ENCODE assay signal across 16 cellular contexts in the genomic region with DNA sequence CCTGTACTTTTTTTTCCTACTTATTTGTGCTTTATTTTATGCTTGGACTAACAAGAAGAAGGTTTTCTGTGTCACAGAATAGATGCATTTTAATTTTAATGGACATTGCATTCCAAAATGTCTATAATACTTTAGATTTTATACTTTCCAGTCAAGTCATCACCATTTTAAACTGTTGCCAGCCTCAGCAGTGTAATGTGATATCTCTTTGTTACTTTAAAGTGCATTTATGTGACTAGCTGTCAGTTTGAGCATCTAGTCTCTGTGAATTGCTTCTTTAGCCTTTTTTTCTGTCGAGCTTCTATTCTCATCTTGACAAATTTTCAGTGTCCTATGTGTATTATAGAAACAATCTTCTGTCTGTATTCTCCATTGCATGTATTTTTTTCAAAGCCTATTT.
"Had no signal": no experiment of that assay in that cellular context is flagged by ENCODE, and none has a peak within 500 bp of the region (broad histone marks: within the 10 kb centered on the region; RNA-seq: fewer than 3 reads in every experiment).

No MANE protein-coding gene starts in this region.

- H3K9me3 ChIP-seq: ascending aorta, gastrocnemius medialis, heart right ventricle, lower lobe of right lung, tibial artery had no signal

- H3K4me3 Mint-ChIP-seq: activated naive CD4-positive, alpha-beta T cell treated with anti-CD3 and anti-CD28 coated beads for 36 hours; activated naive CD8-positive, alpha-beta T cell treated with anti-CD3 and anti-CD28 coated beads, Interleukin-2, amount 50 U/mL, for 24 hours; activated T-helper 17 cell treated with anti-CD3 and anti-CD28 coated beads, Interleukin-2, amount 50 U/mL, for 72 hours; stimulated activated naive B cell treated with anti-CD40 and anti-IgM and Interleukin-4, amounts not matched to agents 10 μg/mL and 1 μg/mL and 100 μg/mL, for 72 hours had no signal

- DNase-seq: activated CD4-positive, alpha-beta T cell treated with anti-CD3 and anti-CD28 coated beads, Interleukin-2, amount 50 U/mL, for 48 hours; activated naive CD4-positive, alpha-beta T cell treated with anti-CD3 and anti-CD28 coated beads for 36 hours; activated naive CD8-positive, alpha-beta T cell treated with anti-CD3 and anti-CD28 coated beads, Interleukin-2, amount 50 U/mL, for 24 hours; gastrocnemius medialis; heart right ventricle; lower lobe of right lung; midbrain; posterior cingulate gyrus; stimulated activated CD4-positive, alpha-beta T cell treated with anti-CD3 and anti-CD28 coated beads, Interleukin-15, amount 100 ng/mL, for 24 hours; stimulated activated CD4-positive, alpha-beta T cell treated with anti-CD3 and anti-CD28 coated beads, Interleukin-4, amount 100 ng/mL, for 1 hour; stimulated activated naive B cell treated with anti-CD40 and anti-IgM and Interleukin-4, amounts not matched to agents 10 μg/mL and 1 μg/mL and 100 μg/mL, for 72 hours; tibial artery; WERI-Rb-1 had no signal

- H3K27ac Mint-ChIP-seq: activated naive CD4-positive, alpha-beta T cell treated with anti-CD3 and anti-CD28 coated beads for 36 hours; activated naive CD8-positive, alpha-beta T cell treated with anti-CD3 and anti-CD28 coated beads, Interleukin-2, amount 50 U/mL, for 24 hours; activated T-helper 17 cell treated with anti-CD3 and anti-CD28 coated beads, Interleukin-2, amount 50 U/mL, for 72 hours; stimulated activated naive B cell treated with anti-CD40 and anti-IgM and Interleukin-4, amounts not matched to agents 10 μg/mL and 1 μg/mL and 100 μg/mL, for 72 hours had no signal

- H3K36me3 Mint-ChIP-seq: stimulated activated naive B cell treated with anti-CD40 and anti-IgM and Interleukin-4, amounts not matched to agents 10 μg/mL and 1 μg/mL and 100 μg/mL, for 72 hours had no signal

- ATAC-seq: activated naive CD8-positive, alpha-beta T cell treated with anti-CD3 and anti-CD28 coated beads, Interleukin-2, amount 50 U/mL, for 24 hours; activated T-helper 17 cell treated with anti-CD3 and anti-CD28 coated beads, Interleukin-2, amount 50 U/mL, for 72 hours; gastrocnemius medialis; heart right ventricle; lower lobe of right lung; stimulated activated naive B cell treated with anti-CD40 and anti-IgM and Interleukin-4, amounts not matched to agents 10 μg/mL and 1 μg/mL and 100 μg/mL, for 72 hours had no signal

- H3K36me3 ChIP-seq: ascending aorta, gastrocnemius medialis, heart right ventricle, lower lobe of right lung, tibial artery, WERI-Rb-1 had no signal

- H3K27ac ChIP-seq: ascending aorta, epithelial cell of prostate, gastrocnemius medialis, heart right ventricle, lower lobe of right lung, tibial artery, WERI-Rb-1 had no signal

- H3K4me3 ChIP-seq: ascending aorta, gastrocnemius medialis, heart right ventricle, lower lobe of right lung, tibial artery had no signal

- H3K27me3 ChIP-seq: ascending aorta, gastrocnemius medialis, heart right ventricle, tibial artery had no signal

- H3K9me3 Mint-ChIP-seq: activated naive CD4-positive, alpha-beta T cell treated with anti-CD3 and anti-CD28 coated beads for 36 hours; activated naive CD8-positive, alpha-beta T cell treated with anti-CD3 and anti-CD28 coated beads, Interleukin-2, amount 50 U/mL, for 24 hours; activated T-helper 17 cell treated with anti-CD3 and anti-CD28 coated beads, Interleukin-2, amount 50 U/mL, for 72 hours had no signal

- H3K27me3 Mint-ChIP-seq: activated naive CD8-positive, alpha-beta T cell treated with anti-CD3 and anti-CD28 coated beads, Interleukin-2, amount 50 U/mL, for 24 hours; activated T-helper 17 cell treated with anti-CD3 and anti-CD28 coated beads, Interleukin-2, amount 50 U/mL, for 72 hours had no signal

- H3K4me1 Mint-ChIP-seq: activated naive CD8-positive, alpha-beta T cell treated with anti-CD3 and anti-CD28 coated beads, Interleukin-2, amount 50 U/mL, for 24 hours; activated T-helper 17 cell treated with anti-CD3 and anti-CD28 coated beads, Interleukin-2, amount 50 U/mL, for 72 hours had no signal

- H3K4me1 ChIP-seq: ascending aorta, heart right ventricle, lower lobe of right lung, tibial artery had no signal
